ENCODE assay signal across 35 cellular contexts in the genomic region with DNA sequence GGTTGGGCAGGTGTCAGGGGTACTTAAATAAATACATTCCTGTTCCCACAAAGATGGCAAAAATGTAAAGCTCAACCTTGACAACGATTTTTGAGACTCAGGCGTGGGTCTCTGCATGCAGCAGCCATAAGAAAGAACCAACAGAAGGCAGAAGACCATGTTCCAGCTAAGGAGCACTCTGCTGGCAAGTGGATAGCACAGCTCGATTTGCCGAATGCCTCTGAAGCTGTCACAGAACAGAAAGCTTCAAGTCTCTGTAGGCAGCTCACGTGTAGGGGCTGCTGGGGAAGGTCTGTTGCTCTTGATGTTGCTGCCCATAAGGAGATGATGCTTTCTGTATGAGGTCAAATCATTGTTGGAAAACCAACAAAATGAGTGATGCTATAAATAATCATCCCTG.
"Had no signal": no experiment of that assay in that cellular context is flagged by ENCODE, and none has a peak within 500 bp of the region (broad histone marks: within the 10 kb centered on the region; RNA-seq: fewer than 3 reads in every experiment).

No MANE protein-coding gene starts in this region.

- H2AFZ ChIP-seq: hepatocyte had no signal

- H3K4me1 Mint-ChIP-seq: activated CD4-positive, alpha-beta T cell treated with anti-CD3 and anti-CD28 coated beads for 36 hours; activated CD4-positive, alpha-beta T cell treated with anti-CD3 and anti-CD28 coated beads, Interleukin-2, amount 10 ng/mL, durations not matched to agents 24 days and 14 days; activated CD8-positive, alpha-beta memory T cell treated with anti-CD3 and anti-CD28 coated beads, Interleukin-2, amount 10 ng/mL, durations not matched to agents 7 days and 5 days; activated naive CD4-positive, alpha-beta T cell treated with anti-CD3 and anti-CD28 coated beads, Interleukin-2, amount 50 U/mL, for 24 hours; activated naive CD8-positive, alpha-beta T cell treated with anti-CD3 and anti-CD28 coated beads for 36 hours; activated naive CD8-positive, alpha-beta T cell treated with anti-CD3 and anti-CD28 coated beads, Interleukin-2, amount 50 U/mL, for 24 hours; T-helper 17 cell had no signal

- DNase-seq: activated CD4-positive, alpha-beta memory T cell treated with anti-CD3 and anti-CD28 coated beads for 36 hours; activated CD4-positive, alpha-beta T cell treated with anti-CD3 and anti-CD28 coated beads for 36 hours; activated CD4-positive, alpha-beta T cell treated with anti-CD3 and anti-CD28 coated beads, Interleukin-2, amount 10 ng/mL, durations not matched to agents 24 days and 14 days; activated CD4-positive, CD25-positive, alpha-beta regulatory T cell; activated CD4-positive, CD25-positive, alpha-beta regulatory T cell treated with anti-CD3 and anti-CD28 coated beads, Interleukin-2, amount 50 U/mL, for 72 hours; activated CD8-positive, alpha-beta memory T cell treated with anti-CD3 and anti-CD28 coated beads, Interleukin-2, amount 10 ng/mL, durations not matched to agents 7 days and 5 days; activated CD8-positive, alpha-beta memory T cell treated with anti-CD3 and anti-CD28 coated beads, Interleukin-2, amount 50 U/mL, for 4 hours; activated CD8-positive, alpha-beta T cell treated with anti-CD3 and anti-CD28 coated beads, Interleukin-2, amount 10 ng/mL, durations not matched to agents 7 days and 5 days; activated effector memory CD4-positive, alpha-beta T cell treated with anti-CD3 and anti-CD28 coated beads, Interleukin-2, amount 50 U/mL, for 16 hours; activated naive CD4-positive, alpha-beta T cell treated with anti-CD3 and anti-CD28 coated beads for 36 hours; activated naive CD8-positive, alpha-beta T cell treated with anti-CD3 and anti-CD28 coated beads for 36 hours; activated naive CD8-positive, alpha-beta T cell treated with anti-CD3 and anti-CD28 coated beads, Interleukin-2, amount 50 U/mL, for 24 hours; activated T-cell treated with anti-CD3 and anti-CD28 coated beads, Interleukin-2, amount 50 U/mL, for 1 hour; activated T-cell treated with anti-CD3 and anti-CD28 coated beads, Interleukin-2, amount 50 U/mL, for 48 hours; adrenal gland; amygdala; aorta; body of pancreas; central memory CD4-positive, alpha-beta T cell; cerebellar nuclear complex; colonic mucosa; effector CD8-positive, alpha-beta T cell; foreskin fibroblast; gastrocnemius medialis; heart right ventricle; T-helper 17 cell; T1000; WERI-Rb-1 had no signal

- H3K4me2 ChIP-seq: hepatocyte had no signal

- H3K27ac Mint-ChIP-seq: activated CD4-positive, alpha-beta memory T cell treated with anti-CD3 and anti-CD28 coated beads for 36 hours; activated CD4-positive, alpha-beta T cell treated with anti-CD3 and anti-CD28 coated beads for 36 hours; activated CD4-positive, alpha-beta T cell treated with anti-CD3 and anti-CD28 coated beads, Interleukin-2, amount 10 ng/mL, durations not matched to agents 24 days and 14 days; activated CD8-positive, alpha-beta memory T cell treated with anti-CD3 and anti-CD28 coated beads, Interleukin-2, amount 10 ng/mL, durations not matched to agents 7 days and 5 days; activated CD8-positive, alpha-beta T cell treated with anti-CD3 and anti-CD28 coated beads, Interleukin-2, amount 10 ng/mL, durations not matched to agents 7 days and 5 days; activated naive CD4-positive, alpha-beta T cell treated with anti-CD3 and anti-CD28 coated beads for 36 hours; activated naive CD4-positive, alpha-beta T cell treated with anti-CD3 and anti-CD28 coated beads, Interleukin-2, amount 50 U/mL, for 24 hours; activated naive CD8-positive, alpha-beta T cell treated with anti-CD3 and anti-CD28 coated beads for 36 hours; activated naive CD8-positive, alpha-beta T cell treated with anti-CD3 and anti-CD28 coated beads, Interleukin-2, amount 50 U/mL, for 24 hours; activated T-helper 1 cell treated with anti-CD3 and anti-CD28 coated beads, Interleukin-12 subunit alpha, Interleukin-12 subunit beta, Interleukin-2, Interleukin-4 antibody, amounts not matched to agents 30 ng/mL and 10 ng/mL and 1 ng/mL, durations not matched to agents 14 hours and 24 hours and 36 hours; activated T-helper 2 cell treated with anti-CD3 and anti-CD28 coated beads, Interferon-gamma antibody, Interleukin-2, Interleukin-4, amounts not matched to agents 10 μg/mL and 5 μg/mL and 100 μg/mL, durations not matched to agents 14 hours and 24 hours and 36 hours; T-helper 17 cell; T-helper 2 cell treated with Interferon-gamma antibody and Interleukin-4, amounts not matched to agents 5 μg/mL and 100 μg/mL, for 36 hours had no signal

- H3K27me3 ChIP-seq: adrenal gland, body of pancreas, cardiac muscle cell, colonic mucosa, gastrocnemius medialis, heart right ventricle, hepatocyte had no signal

- H3K4me3 ChIP-seq: adrenal gland, body of pancreas, cardiac muscle cell, colonic mucosa, gastrocnemius medialis, heart right ventricle, hepatocyte had no signal

- H3K36me3 Mint-ChIP-seq: activated CD4-positive, alpha-beta memory T cell treated with anti-CD3 and anti-CD28 coated beads for 36 hours; activated CD8-positive, alpha-beta memory T cell treated with anti-CD3 and anti-CD28 coated beads, Interleukin-2, amount 10 ng/mL, durations not matched to agents 7 days and 5 days; activated naive CD4-positive, alpha-beta T cell treated with anti-CD3 and anti-CD28 coated beads, Interleukin-2, amount 50 U/mL, for 24 hours; activated naive CD8-positive, alpha-beta T cell treated with anti-CD3 and anti-CD28 coated beads for 36 hours had no signal

- ATAC-seq: activated CD4-positive, alpha-beta T cell treated with anti-CD3 and anti-CD28 coated beads for 36 hours; activated CD8-positive, alpha-beta memory T cell treated with anti-CD3 and anti-CD28 coated beads, Interleukin-2, amount 10 ng/mL, durations not matched to agents 7 days and 5 days; activated CD8-positive, alpha-beta T cell treated with anti-CD3 and anti-CD28 coated beads, Interleukin-2, amount 10 ng/mL, durations not matched to agents 7 days and 5 days; activated naive CD8-positive, alpha-beta T cell treated with anti-CD3 and anti-CD28 coated beads, Interleukin-2, amount 50 U/mL, for 24 hours; body of pancreas; esophagus mucosa; gastrocnemius medialis; heart right ventricle; T-helper 17 cell had no signal

- H3K27me3 Mint-ChIP-seq: activated CD4-positive, alpha-beta memory T cell treated with anti-CD3 and anti-CD28 coated beads for 36 hours; activated CD4-positive, alpha-beta T cell treated with anti-CD3 and anti-CD28 coated beads, Interleukin-2, amount 10 ng/mL, durations not matched to agents 24 days and 14 days; activated CD8-positive, alpha-beta memory T cell treated with anti-CD3 and anti-CD28 coated beads, Interleukin-2, amount 10 ng/mL, durations not matched to agents 7 days and 5 days; activated naive CD8-positive, alpha-beta T cell treated with anti-CD3 and anti-CD28 coated beads for 36 hours; T-helper 17 cell had no signal

- H3K79me2 ChIP-seq: hepatocyte had no signal

- H3K4me1 ChIP-seq: adrenal gland, body of pancreas, colonic mucosa, gastrocnemius medialis, heart right ventricle had no signal

- H3K9me3 Mint-ChIP-seq: activated CD4-positive, alpha-beta memory T cell treated with anti-CD3 and anti-CD28 coated beads for 36 hours; activated CD4-positive, alpha-beta T cell treated with anti-CD3 and anti-CD28 coated beads, Interleukin-2, amount 10 ng/mL, durations not matched to agents 24 days and 14 days; activated naive CD4-positive, alpha-beta T cell treated with anti-CD3 and anti-CD28 coated beads for 36 hours; activated naive CD4-positive, alpha-beta T cell treated with anti-CD3 and anti-CD28 coated beads, Interleukin-2, amount 50 U/mL, for 24 hours; activated naive CD8-positive, alpha-beta T cell treated with anti-CD3 and anti-CD28 coated beads for 36 hours; activated naive CD8-positive, alpha-beta T cell treated with anti-CD3 and anti-CD28 coated beads, Interleukin-2, amount 50 U/mL, for 24 hours; activated T-helper 1 cell treated with anti-CD3 and anti-CD28 coated beads, Interleukin-12 subunit alpha, Interleukin-12 subunit beta, Interleukin-2, Interleukin-4 antibody, amounts not matched to agents 30 ng/mL and 10 ng/mL and 1 ng/mL, durations not matched to agents 14 hours and 24 hours and 36 hours; activated T-helper 2 cell treated with anti-CD3 and anti-CD28 coated beads, Interferon-gamma antibody, Interleukin-2, Interleukin-4, amounts not matched to agents 10 μg/mL and 5 μg/mL and 100 μg/mL, durations not matched to agents 14 hours and 24 hours and 36 hours; T-helper 2 cell treated with Interferon-gamma antibody and Interleukin-4, amounts not matched to agents 5 μg/mL and 100 μg/mL, for 36 hours had no signal

- H3K4me3 Mint-ChIP-seq: activated CD4-positive, alpha-beta memory T cell treated with anti-CD3 and anti-CD28 coated beads for 36 hours; activated CD4-positive, alpha-beta T cell treated with anti-CD3 and anti-CD28 coated beads for 36 hours; activated CD4-positive, alpha-beta T cell treated with anti-CD3 and anti-CD28 coated beads, Interleukin-2, amount 10 ng/mL, durations not matched to agents 24 days and 14 days; activated CD8-positive, alpha-beta memory T cell treated with anti-CD3 and anti-CD28 coated beads, Interleukin-2, amount 10 ng/mL, durations not matched to agents 7 days and 5 days; activated CD8-positive, alpha-beta T cell treated with anti-CD3 and anti-CD28 coated beads, Interleukin-2, amount 10 ng/mL, durations not matched to agents 7 days and 5 days; activated naive CD4-positive, alpha-beta T cell treated with anti-CD3 and anti-CD28 coated beads for 36 hours; activated naive CD4-positive, alpha-beta T cell treated with anti-CD3 and anti-CD28 coated beads, Interleukin-2, amount 50 U/mL, for 24 hours; activated naive CD8-positive, alpha-beta T cell treated with anti-CD3 and anti-CD28 coated beads for 36 hours; activated naive CD8-positive, alpha-beta T cell treated with anti-CD3 and anti-CD28 coated beads, Interleukin-2, amount 50 U/mL, for 24 hours; activated T-helper 1 cell treated with anti-CD3 and anti-CD28 coated beads, Interleukin-12 subunit alpha, Interleukin-12 subunit beta, Interleukin-2, Interleukin-4 antibody, amounts not matched to agents 30 ng/mL and 10 ng/mL and 1 ng/mL, durations not matched to agents 14 hours and 24 hours and 36 hours; T-helper 17 cell; T-helper 2 cell treated with Interferon-gamma antibody and Interleukin-4, amounts not matched to agents 5 μg/mL and 100 μg/mL, for 36 hours had no signal

- H3K36me3 ChIP-seq: adrenal gland, cardiac muscle cell, colonic mucosa, gastrocnemius medialis, heart right ventricle, WERI-Rb-1 had no signal

- H3K27ac ChIP-seq: adrenal gland, body of pancreas, cardiac muscle cell, colonic mucosa, gastrocnemius medialis, heart right ventricle, hepatocyte, WERI-Rb-1 had no signal
